In the genomic region with DNA sequence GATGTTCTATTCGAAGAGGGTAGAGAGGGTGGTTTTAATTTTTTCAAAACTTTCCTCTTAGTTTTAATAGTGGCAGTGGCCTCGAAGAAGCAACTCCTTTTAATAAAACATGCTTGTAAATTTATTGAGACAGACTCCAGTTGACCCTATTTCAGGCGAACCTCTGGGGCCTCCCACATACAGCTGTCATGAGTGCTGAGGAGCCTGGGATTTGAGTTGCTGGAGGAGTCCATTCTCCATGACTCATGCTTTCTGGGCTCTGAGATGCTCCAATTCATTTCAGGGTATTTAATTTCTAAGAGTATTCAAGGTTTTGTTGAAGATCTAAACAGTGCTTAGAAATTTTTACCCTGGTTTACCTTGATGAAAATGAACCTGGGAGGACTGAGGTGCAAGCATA, we compare ENCODE assay signal across 21 cellular contexts.
"Had no signal": no experiment of that assay in that cellular context is flagged by ENCODE, and none has a peak within 500 bp of the region (broad histone marks: within the 10 kb centered on the region; RNA-seq: fewer than 3 reads in every experiment).

No MANE protein-coding gene starts in this region.

- FAIRE-seq: pancreas had no signal

- DNase-seq: activated CD4-positive, alpha-beta T cell treated with anti-CD3 and anti-CD28 coated beads, Interleukin-2, amount 10 ng/mL, durations not matched to agents 7 days and 5 days; activated CD4-positive, CD25-positive, alpha-beta regulatory T cell treated with anti-CD3 and anti-CD28 coated beads, Interleukin-2, amount 50 U/mL, for 72 hours; activated CD8-positive, alpha-beta memory T cell treated with anti-CD3 and anti-CD28 coated beads, Interleukin-2, amount 10 ng/mL, durations not matched to agents 7 days and 5 days; activated CD8-positive, alpha-beta T cell treated with anti-CD3 and anti-CD28 coated beads for 36 hours; activated effector memory CD4-positive, alpha-beta T cell treated with anti-CD3 and anti-CD28 coated beads, Interleukin-2, amount 50 U/mL, for 16 hours; activated naive CD4-positive, alpha-beta T cell treated with anti-CD3 and anti-CD28 coated beads, Interleukin-2, amount 10 ng/mL, durations not matched to agents 7 days and 5 days; activated T-cell treated with anti-CD3 and anti-CD28 coated beads for 4 hours; cortex of kidney; endodermal cell; head of caudate nucleus; immature natural killer cell; naive thymus-derived CD4-positive, alpha-beta T cell; pancreas; sigmoid colon; stimulated activated CD4-positive, alpha-beta T cell treated with anti-CD3 and anti-CD28 coated beads, Interleukin-4, amount 100 ng/mL, for 1 hour; stimulated activated naive CD8-positive, alpha-beta T cell treated with anti-CD3 and anti-CD28 coated beads, Interleukin-15, Interleukin-2, amounts not matched to agents 100 U/mL and 50 U/mL, for 24 hours; substantia nigra; T-cell; thyroid gland; upper lobe of right lung; WERI-Rb-1 had no signal
